Comparison of ENCODE assay signal across 8 cellular contexts in the genomic region with DNA sequence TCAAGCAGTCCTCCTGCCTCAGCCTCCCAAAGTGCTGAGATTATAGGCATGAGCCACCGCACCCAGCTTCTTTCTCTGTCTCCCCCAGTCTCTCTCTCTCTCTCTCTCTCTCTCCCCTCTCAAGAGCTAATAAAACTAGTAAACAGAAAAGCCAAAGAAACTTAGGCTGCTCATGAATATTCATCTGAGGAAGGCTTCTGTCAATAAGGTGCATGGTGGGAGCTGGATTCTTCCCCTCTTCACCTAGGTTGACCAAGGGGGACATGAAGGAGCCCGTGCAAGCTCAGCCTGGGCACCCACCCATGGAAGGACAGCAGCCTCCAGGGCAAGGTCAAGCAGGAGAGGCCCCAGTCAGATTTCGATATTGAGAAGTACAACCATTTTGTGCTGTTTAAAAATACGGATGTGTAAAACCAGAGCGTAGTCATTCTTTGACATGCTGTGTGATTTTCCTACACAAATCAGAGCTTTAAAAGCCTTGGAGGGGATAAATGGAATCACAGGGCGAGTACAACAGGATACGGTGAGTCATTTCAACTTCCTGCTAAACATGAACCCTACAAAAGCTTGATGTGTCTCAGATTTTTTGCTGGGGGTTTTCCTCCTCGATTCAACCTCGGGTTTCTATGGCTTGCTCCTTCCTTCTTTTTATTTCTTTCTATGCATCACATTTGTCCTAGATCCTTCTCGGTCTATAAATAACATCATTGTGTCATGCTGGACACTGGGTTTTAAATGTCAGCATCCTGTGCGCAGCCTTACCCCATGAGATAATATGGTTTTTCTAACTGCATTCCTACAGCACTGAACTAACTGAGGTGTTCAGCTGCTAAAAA.
DNase-seq lines count a peak whose midpoint lies in the region; ATAC-seq and TF ChIP-seq lines count a peak whose summit lies in the region.

No MANE protein-coding gene starts in this region.

- no peak overlapping the region for H3K4me3 ChIP-seq in gastroesophageal sphincter

- no peaks in the 10 kb centered on the region for H3K9me3 ChIP-seq in gastroesophageal sphincter

- H3K36me3 ChIP-seq in gastroesophageal sphincter, result no peaks in the 10 kb centered on the region

- no peaks in the 10 kb centered on the region for H3K27me3 ChIP-seq in gastroesophageal sphincter

- TF ChIP-seq POLR2A in gastroesophageal sphincter (IDR thresholded peaks at IDR 0.05), result no peak

- no peak for TF ChIP-seq EP300 in gastroesophageal sphincter (IDR thresholded peaks at IDR 0.05)

- peaks cover 0 to 28% (median 2%) of the 10 kb centered on the region in 3 donors for H3K4me1 ChIP-seq in gastroesophageal sphincter

- H3K27ac ChIP-seq in gastroesophageal sphincter, result peak overlapping the region in 3 of 4 donors; percentile 61 to 67 (median 66)

- DNase-seq in CD1c-positive myeloid dendritic cell (ENCODE audit: extremely low spot score) (peak; percentile 92), GM19240 (ENCODE audit: insufficient read length, low spot score) (peak; percentile 33), NCI-H345 treated with DMSO at 0.1 percent for 48 hours (lab: John Stamatoyannopoulos, UW; ENCODE audit: unreplicated experiment) (no peak), NCI-H1105 treated with DMSO at 0.1 percent for 48 hours (lab: John Stamatoyannopoulos, UW) (no peak)
- peak; percentile 23 for DNase-seq in activated T-cell treated with anti-CD3 and anti-CD28 coated beads, Interleukin-2, amount 50 U/mL, for 1 hour
- DNase-seq in stimulated activated naive CD8-positive, alpha-beta T cell treated with anti-CD3 and anti-CD28 coated beads, Interleukin-15, Interleukin-2, amounts not matched to agents 100 U/mL and 50 U/mL, for 24 hours, result no peak

- 64 to 75% methylated on average over 3 to 11 of the region's 11 CpGs for WGBS in gastroesophageal sphincter (ENCODE audit: low coverage in 1 of 2), 2 donors

- no peak for TF ChIP-seq CTCF in gastroesophageal sphincter (IDR thresholded peaks at IDR 0.05)

- ATAC-seq in HG03457 (IDR thresholded peaks at IDR 0.05; ENCODE audit: unreplicated experiment), result peak; percentile 50
- peak; percentile 65 for ATAC-seq in gastroesophageal sphincter
- peak; percentile 72 for ATAC-seq in stimulated activated naive CD8-positive, alpha-beta T cell treated with anti-CD3 and anti-CD28 coated beads, Interleukin-15, Interleukin-2, amounts not matched to agents 100 U/mL and 50 U/mL, for 24 hours

Comparison
In these comparisons a context has a peak if more than half of its experiments do, and no peak if none do; other contexts are left out.
1. DNase-seq: peak in CD1c-positive myeloid dendritic cell (single experiment), GM19240 (single experiment) and activated T-cell treated with anti-CD3 and anti-CD28 coated beads, Interleukin-2, amount 50 U/mL, for 1 hour (single experiment); none in stimulated activated naive CD8-positive, alpha-beta T cell treated with anti-CD3 and anti-CD28 coated beads, Interleukin-15, Interleukin-2, amounts not matched to agents 100 U/mL and 50 U/mL, for 24 hours (single experiment), NCI-H345 treated with DMSO at 0.1 percent for 48 hours (single experiment) and NCI-H1105 treated with DMSO at 0.1 percent for 48 hours (single experiment).
2. Peak in every context shown above with its lines, with median percentiles within 50 percentile points of each other: ATAC-seq.